ENCODE assay signal across 31 cellular contexts in the genomic region with DNA sequence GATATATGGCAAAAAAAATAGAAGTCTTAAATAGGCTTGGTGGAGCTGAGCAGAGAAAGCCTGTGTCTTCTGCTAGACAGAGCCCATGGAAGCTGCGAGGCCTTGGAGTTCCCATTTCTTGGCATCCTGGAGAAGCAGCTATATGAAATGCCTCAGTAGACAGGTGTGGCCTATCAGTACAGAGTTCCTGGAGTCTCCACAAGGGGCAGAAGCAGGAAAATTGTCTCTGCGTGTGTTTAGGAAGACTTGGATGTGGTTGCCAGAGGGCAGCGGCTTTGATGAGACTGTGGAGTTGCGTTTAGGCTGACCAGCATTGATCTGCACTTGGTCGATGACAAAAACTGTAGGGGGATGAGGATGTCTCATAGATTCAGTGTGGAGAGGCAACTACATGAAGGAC.
DNase-seq lines count a peak whose midpoint lies in the region; ATAC-seq, FAIRE-seq and TF ChIP-seq lines count a peak whose summit lies in the region.
"Had no signal": no experiment of that assay in that cellular context is flagged by ENCODE, and none has a peak within 500 bp of the region (broad histone marks: within the 10 kb centered on the region; RNA-seq: fewer than 3 reads in every experiment).

No MANE protein-coding gene starts in this region.

- no peak overlapping the region for H3K4me2 ChIP-seq in H9 (ENCODE audit: insufficient read depth, insufficient read length, low read length)
- H3K4me2 ChIP-seq in H1 (ENCODE audit: insufficient read depth in 1 of 2, low read depth in 2 of 2, low read length in 2 of 2), result no peak overlapping the region
- no peak overlapping the region for H3K4me2 ChIP-seq in neural progenitor cell
- H3K4me2 ChIP-seq: smooth muscle cell had no signal

- H3K27me3 Mint-ChIP-seq in H9 (ENCODE audit: low read depth) (peaks cover 3% of the 10 kb centered on the region; the same call in 1 of the 2 replicates), neural progenitor cell (ENCODE audit: insufficient read depth, low read depth) (peaks cover 2% of the 10 kb centered on the region)
- H3K27me3 Mint-ChIP-seq: activated B cell treated with CpG ODN at 0.5 μM for 24 hours; brain; stimulated activated naive CD8-positive, alpha-beta T cell treated with anti-CD3 and anti-CD28 coated beads, Interleukin-15, amount 100 ng/mL, for 72 hours had no signal

- no peak for ATAC-seq in left lobe of liver
- ATAC-seq: activated T-cell treated with anti-CD3 and anti-CD28 coated beads, Interleukin-2, amount 50 U/mL, for 72 hours; pancreas; PC-3; stimulated activated naive CD8-positive, alpha-beta T cell treated with anti-CD3 and anti-CD28 coated beads, Interleukin-15, amount 100 ng/mL, for 72 hours had no signal

- H3K18ac ChIP-seq in H9 (ENCODE audit: insufficient read length, low read depth, low read length), result no peak overlapping the region
- H3K18ac ChIP-seq in H1 (ENCODE audit: extremely low read depth, low read length), result no peak overlapping the region

- H2BK5ac ChIP-seq in H9 (ENCODE audit: insufficient read length, low read length) (no peak overlapping the region), H1 (ENCODE audit: low read depth, low read length) (no peak overlapping the region)

- H3K14ac ChIP-seq in H9 (ENCODE audit: insufficient read depth, low read length) (no peak overlapping the region), H1 (ENCODE audit: insufficient read length) (no peak overlapping the region)

- H4K91ac ChIP-seq in H9 (ENCODE audit: insufficient read length, low read depth, low read length), result no peak overlapping the region
- H4K91ac ChIP-seq in H1 (replicated peaks; ENCODE audit: insufficient read length, low read length), result no peak overlapping the region

- no peak overlapping the region for H2BK12ac ChIP-seq in H9 (ENCODE audit: insufficient read length, low read depth, low read length)
- no peak overlapping the region for H2BK12ac ChIP-seq in H1 (ENCODE audit: low read depth, low read length)

- H2BK15ac ChIP-seq in H9 (ENCODE audit: low read depth, low read length) (no peak overlapping the region), H1 (ENCODE audit: low read length) (no peak overlapping the region)

- no peaks in the 10 kb centered on the region for H3K79me1 ChIP-seq in H9 (ENCODE audit: insufficient read depth, low read depth, low read length, poor library complexity, severe bottlenecking)
- no peaks in the 10 kb centered on the region for H3K79me1 ChIP-seq in H1 (ENCODE audit: low read depth, low read length)

- H2BK120ac ChIP-seq in H9 (ENCODE audit: low read depth, low read length, poor library complexity, severe bottlenecking) (no peak overlapping the region), H1 (replicated peaks; ENCODE audit: low read depth, low read length) (no peak overlapping the region)

- no peak overlapping the region for H2AFZ ChIP-seq in H9 (ENCODE audit: low read length)
- H2AFZ ChIP-seq in H1 (ENCODE audit: low read length), result peak overlapping the region; percentile 56; the same call in 1 of the 2 replicates
- H2AFZ ChIP-seq in neural progenitor cell (replicated peaks), result no peak overlapping the region
- H2AFZ ChIP-seq: GM23248 had no signal

- TF ChIP-seq RAD21 in H1 (IDR thresholded peaks at IDR 0.05 in 1 of 2, conservative IDR thresholded peaks at IDR 0.05 in 1 of 2; ENCODE audit: low read depth in 2 of 2, low read length in 2 of 2), result peak; percentile 8 to 39; a peak in 2 of 4 replicates

- H3K56ac ChIP-seq in H9 (ENCODE audit: insufficient read length, low read depth, low read length) (no peak overlapping the region), H1 (replicated peaks; ENCODE audit: insufficient read length, low read depth, low read length) (no peak overlapping the region)

- H4K20me1 ChIP-seq in H9 (ENCODE audit: control insufficient read depth, insufficient read depth, insufficient read length) (no peaks in the 10 kb centered on the region), H1 (replicated peaks in 1 of 2; ENCODE audit: control insufficient read depth in 1 of 2, insufficient read depth in 2 of 2, low read length in 2 of 2) (no peaks in the 10 kb centered on the region), neural progenitor cell (ENCODE audit: low read depth) (no peaks in the 10 kb centered on the region)

- no peak overlapping the region for H3K27ac ChIP-seq in H9 (ENCODE audit: insufficient read length, low read depth, low read length)
- no peak overlapping the region for H3K27ac ChIP-seq in H1 (ENCODE audit: low read depth, low read length)
- no peak overlapping the region for H3K27ac ChIP-seq in neural progenitor cell
- H3K27ac ChIP-seq: adrenal gland, GM23248, pancreas, vagina had no signal

- no peak overlapping the region for H3K23ac ChIP-seq in H9 (ENCODE audit: insufficient read length, low read depth, low read length)
- H3K23ac ChIP-seq in H1 (ENCODE audit: insufficient read length), result no peak overlapping the region

- peak; percentile 56 for TF ChIP-seq CTCF in H9 (conservative IDR thresholded peaks at IDR 0.05)
- TF ChIP-seq CTCF in H1 (IDR thresholded peaks at IDR 0.05; ENCODE audit: control extremely low read depth in 1 of 3, insufficient read depth in 1 of 3, low read depth in 1 of 3, low read length in 3 of 3), result peak; percentile 2 to 66 (median 42)
- peak; percentile 31 for TF ChIP-seq CTCF in neural progenitor cell (IDR thresholded peaks at IDR 0.05)
- no peak for TF ChIP-seq CTCF in GM10266 (IDR thresholded peaks at IDR 0.05; ENCODE audit: control insufficient read depth, insufficient read depth, low read depth, missing control alignments)

- no peaks in the 10 kb centered on the region for H3K79me2 ChIP-seq in H9 (ENCODE audit: insufficient read depth, low read length)
- no peaks in the 10 kb centered on the region for H3K79me2 ChIP-seq in H1 (ENCODE audit: control insufficient read depth in 1 of 2, insufficient read depth in 2 of 2, low read length in 2 of 2)
- no peaks in the 10 kb centered on the region for H3K79me2 ChIP-seq in neural progenitor cell (ENCODE audit: low read depth)

- H2AK5ac ChIP-seq in H9 (ENCODE audit: insufficient read length, low read length) (no peak overlapping the region), H1 (ENCODE audit: low read depth, low read length) (no peak overlapping the region)

- H3K9ac ChIP-seq in H9 (ENCODE audit: extremely low read depth, insufficient read length, low read length) (no peak overlapping the region), H1 (replicated peaks in 1 of 4; ENCODE audit: extremely low read depth in 1 of 4, low read depth in 3 of 4, low read length in 3 of 4) (no peak overlapping the region), neural progenitor cell (no peak overlapping the region)
- H3K9ac ChIP-seq: GM23248 had no signal

- H3K36me3 Mint-ChIP-seq in H9 (ENCODE audit: insufficient read depth in 1 of 3, low read depth in 3 of 3), result peaks cover 0 to 2% (median 0%) of the 10 kb centered on the region in 3 experiments; a peak in 1 of 7 replicates
- H3K36me3 Mint-ChIP-seq in neural progenitor cell, result no peaks in the 10 kb centered on the region
- H3K36me3 Mint-ChIP-seq: brain had no signal

- TF ChIP-seq POLR2A in H1 (IDR thresholded peaks at IDR 0.05; ENCODE audit: control extremely low read depth in 1 of 2, low read depth in 2 of 2, low read length in 2 of 2) (no peak), GM12891 (IDR thresholded peaks at IDR 0.05; ENCODE audit: low read depth, low read length) (no peak)

- no peak overlapping the region for H3K27ac Mint-ChIP-seq in H9
- no peak overlapping the region for H3K27ac Mint-ChIP-seq in neural progenitor cell
- H3K27ac Mint-ChIP-seq: activated B cell treated with CpG ODN at 0.5 μM for 24 hours; activated T-cell treated with anti-CD3 and anti-CD28 coated beads, Interleukin-2, amount 50 U/mL, for 72 hours; brain; nephron progenitor cell; stimulated activated naive CD8-positive, alpha-beta T cell treated with anti-CD3 and anti-CD28 coated beads, Interleukin-15, amount 100 ng/mL, for 72 hours had no signal

- H4K8ac ChIP-seq in H9 (replicated peaks; ENCODE audit: insufficient read length, low read depth, low read length) (no peak overlapping the region), H1 (ENCODE audit: extremely low read depth, insufficient read depth, low read length) (no peak overlapping the region)

- DNase-seq in NCI-H2227 (lab: John Stamatoyannopoulos, UW; ENCODE audit: unreplicated experiment) (peak; percentile 10), NCI-H2227 treated with DMSO at 0.1 percent for 48 hours (lab: John Stamatoyannopoulos, UW) (no peak), H9 (peak; percentile 44), H1 (ENCODE audit: low read depth in 1 of 2, low spot score in 2 of 2) (peak in 1 of 2 experiments; percentile 47), neural progenitor cell (ENCODE audit: low spot score) (no peak), left lobe of liver (ENCODE audit: low spot score) (no peak), GM10266 (ENCODE audit: extremely low spot score) (no peak), GM12891 (ENCODE audit: insufficient read length, low spot score) (no peak)
- DNase-seq: activated B cell treated with CpG ODN at 0.5 μM for 24 hours; activated CD4-positive, alpha-beta T cell treated with anti-CD3 and anti-CD28 coated beads, Interleukin-2, amount 50 U/mL, for 1 hour; activated naive CD4-positive, alpha-beta T cell treated with Interleukin-2 at 50 U/mL for 16 hours; activated T-cell treated with anti-CD3 and anti-CD28 coated beads, Interleukin-2, amount 50 U/mL, for 72 hours; adrenal gland; cerebellar nuclear complex; DMS79 treated with DMSO at 0.1 percent for 48 hours; GM23248; IMR-90; NCI-H1105; NCI-H187 treated with DMSO at 0.1 percent for 48 hours; nephron progenitor cell; pancreas; PC-3; Right ventricle myocardium superior; stimulated activated CD4-positive, alpha-beta T cell treated with anti-CD3 and anti-CD28 coated beads, Interleukin-1b, Interleukin-23, amount 100 ng/mL, for 48 hours; stimulated activated CD8-positive, alpha-beta memory T cell treated with anti-CD3 and anti-CD28 coated beads, Interleukin-4, amount 100 ng/mL, for 48 hours; stimulated activated naive CD8-positive, alpha-beta T cell treated with anti-CD3 and anti-CD28 coated beads, Interleukin-15, amount 100 ng/mL, for 72 hours; T1000 had no signal

- CTCF ChIA-PET in H1 (lab: Charles Lee; ENCODE audit: partially characterized antibody), result interaction anchor here (0.7 to 1.8 kb wide), 11 partner anchors 9 to 242 kb away, joined by 3 to 6 read pairs (median 4); no protein-coding TSS in a partner anchor

- WGBS in H9 (ENCODE audit: extremely low coverage, insufficient read length, low lambda C conversion rate), result no CpG with 5 or more reads among the region's 5 CpGs
- 91% methylated on average over 5 of the region's 5 CpGs; no CpG with 5 or more reads in 1 of the 2 experiments for WGBS in H1 (ENCODE audit: extremely low coverage in 1 of 2, insufficient coverage in 1 of 2, insufficient read length in 1 of 2, insufficient replicate concordance in 2 of 2, low coverage in 1 of 2, low lambda C conversion rate in 2 of 2, missing lambda C conversion rate in 1 of 2), 2 experiments

- H3K9me3 ChIP-seq in H9 (ENCODE audit: control insufficient read depth, low read depth, low read length) (no peaks in the 10 kb centered on the region), H1 (ENCODE audit: insufficient read depth in 2 of 2, low read depth in 1 of 2, low read length in 1 of 2) (no peaks in the 10 kb centered on the region), neural progenitor cell (ENCODE audit: low read depth) (no peaks in the 10 kb centered on the region)
- H3K9me3 ChIP-seq: adrenal gland, pancreas, vagina had no signal

- no peak overlapping the region for H3K4me3 ChIP-seq in H1 (ENCODE audit: extremely low read depth in 1 of 4, insufficient read depth in 2 of 4, low read depth in 3 of 4, low read length in 4 of 4)
- H3K4me3 ChIP-seq in neural progenitor cell, result no peak overlapping the region
- H3K4me3 ChIP-seq: adrenal gland, GM23248, lung, pancreas, smooth muscle cell, vagina had no signal

- H3F3A ChIP-seq in neural progenitor cell (ENCODE audit: low read depth), result no peaks in the 10 kb centered on the region

- no peaks in the 10 kb centered on the region for H3K27me3 ChIP-seq in H9 (ENCODE audit: insufficient read depth, low read length)
- peaks cover 0 to 1% (median 0%) of the 10 kb centered on the region in 4 experiments; a peak in 1 of 7 replicates for H3K27me3 ChIP-seq in H1 (replicated peaks in 1 of 4; ENCODE audit: control insufficient read depth in 3 of 4, extremely low read depth in 1 of 4, insufficient read depth in 3 of 4, low read length in 3 of 4)
- H3K27me3 ChIP-seq in neural progenitor cell, result no peaks in the 10 kb centered on the region
- H3K27me3 ChIP-seq: adrenal gland, pancreas, vagina had no signal

- H3K23me2 ChIP-seq in H9 (ENCODE audit: insufficient read length, low read depth, low read length, poor library complexity, severe bottlenecking) (no peaks in the 10 kb centered on the region), H1 (ENCODE audit: low read depth, low read length) (no peaks in the 10 kb centered on the region)

- no peaks in the 10 kb centered on the region; a peak in 1 of 5 replicates for H3K9me3 Mint-ChIP-seq in H9
- no peaks in the 10 kb centered on the region for H3K9me3 Mint-ChIP-seq in neural progenitor cell
- H3K9me3 Mint-ChIP-seq: activated B cell treated with CpG ODN at 0.5 μM for 24 hours; stimulated activated naive CD8-positive, alpha-beta T cell treated with anti-CD3 and anti-CD28 coated beads, Interleukin-15, amount 100 ng/mL, for 72 hours had no signal

- POLR2A ChIA-PET in H1 (lab: Charles Lee; ENCODE audit: partially characterized antibody), result no interaction called here

- H4K5ac ChIP-seq in H9 (ENCODE audit: insufficient read length, low read depth, low read length) (no peak overlapping the region), H1 (ENCODE audit: insufficient read length, low read depth, low read length) (no peak overlapping the region)

- H2BK20ac ChIP-seq in H9 (ENCODE audit: low read depth, low read length, poor library complexity, severe bottlenecking), result no peak overlapping the region
- H2BK20ac ChIP-seq in H1 (ENCODE audit: low read length), result no peak overlapping the region

- no peak overlapping the region for H3K4ac ChIP-seq in H9 (ENCODE audit: low read depth, low read length)
- no peak overlapping the region for H3K4ac ChIP-seq in H1 (replicated peaks; ENCODE audit: insufficient read length, low read depth, low read length)

- H3T11ph ChIP-seq in H9 (ENCODE audit: low read length), result no peak overlapping the region

- H3K4me3 Mint-ChIP-seq in H9, result no peak overlapping the region
- H3K4me3 Mint-ChIP-seq in neural progenitor cell, result no peak overlapping the region
- H3K4me3 Mint-ChIP-seq: activated B cell treated with CpG ODN at 0.5 μM for 24 hours; activated T-cell treated with anti-CD3 and anti-CD28 coated beads, Interleukin-2, amount 50 U/mL, for 72 hours; brain; nephron progenitor cell; stimulated activated naive CD8-positive, alpha-beta T cell treated with anti-CD3 and anti-CD28 coated beads, Interleukin-15, amount 100 ng/mL, for 72 hours had no signal

- H3K4me1 ChIP-seq in H9 (ENCODE audit: insufficient read depth, low read length) (no peaks in the 10 kb centered on the region), H1 (replicated peaks in 1 of 4; ENCODE audit: control insufficient read depth in 3 of 4, insufficient read depth in 4 of 4, low read length in 3 of 4) (peaks cover 0 to 3% (median 0%) of the 10 kb centered on the region in 4 experiments; a peak in 1 of 7 replicates), neural progenitor cell (no peaks in the 10 kb centered on the region)
- H3K4me1 ChIP-seq: adrenal gland, pancreas, vagina had no signal

- H3K4me1 Mint-ChIP-seq in H9 (peaks cover 7 to 10% of the 10 kb centered on the region in 2 experiments; a peak in 3 of 4 replicates), neural progenitor cell (no peaks in the 10 kb centered on the region)
- H3K4me1 Mint-ChIP-seq: activated B cell treated with CpG ODN at 0.5 μM for 24 hours; brain; nephron progenitor cell; stimulated activated naive CD8-positive, alpha-beta T cell treated with anti-CD3 and anti-CD28 coated beads, Interleukin-15, amount 100 ng/mL, for 72 hours had no signal

- H3K36me3 ChIP-seq in H1 (ENCODE audit: control insufficient read depth in 2 of 4, insufficient read depth in 4 of 4, low read length in 3 of 4) (no peaks in the 10 kb centered on the region), neural progenitor cell (no peaks in the 10 kb centered on the region)
- H3K36me3 ChIP-seq: adrenal gland, pancreas, vagina had no signal

- TF ChIP-seq EP300 in H1 (IDR thresholded peaks at IDR 0.05; ENCODE audit: borderline replicate concordance in 1 of 2, low read depth in 2 of 2, low read length in 2 of 2), result no peak

- FAIRE-seq in H1 (lab: Jason Lieb, UNC), result no peak
- no peak for FAIRE-seq in GM12891 (lab: Jason Lieb, UNC)
- FAIRE-seq: pancreas had no signal

Comparison
In these comparisons a context has a peak if more than half of its experiments do, and no peak if none do; other contexts are left out.
1. DNase-seq: peak in NCI-H2227 (single experiment) and H9 (single experiment); none in NCI-H2227 treated with DMSO at 0.1 percent for 48 hours (single experiment), neural progenitor cell (single experiment), left lobe of liver (single experiment), GM10266 (single experiment) and GM12891 (single experiment).